In genomic region chr17:67477687-67478086, GRCh38 we compare ENCODE assay signal across 1 cellular context.
TF ChIP-seq lines count a peak whose summit lies in the region.

No MANE protein-coding gene starts in this region.

TF ChIP-seq in HepG2, 621 proteins besides CTCF, POLR2A, EP300 and RAD21 (continued from another document):
- TF ChIP-seq SNAPC4 (CRISPR knock-in tag; IDR thresholded peaks at IDR 0.05) (no peak), HDAC6 (IDR thresholded peaks at IDR 0.05; ENCODE audit: low read depth, low read length) (no peak), ZNF276 (CRISPR knock-in tag; IDR thresholded peaks at IDR 0.05; ENCODE audit: low read depth) (no peak), ATRX (CRISPR knock-in tag; IDR thresholded peaks at IDR 0.05; ENCODE audit: borderline replicate concordance) (no peak), ZNF549 (CRISPR knock-in tag; IDR thresholded peaks at IDR 0.05) (no peak), RBM39 (IDR thresholded peaks at IDR 0.05; ENCODE audit: low read depth, low read length, poor library complexity, severe bottlenecking) (no peak), ZNF3 (CRISPR knock-in tag; IDR thresholded peaks at IDR 0.05) (no peak), ZHX1 (CRISPR knock-in tag; IDR thresholded peaks at IDR 0.05; ENCODE audit: low read depth) (no peak), ZMYM2 (CRISPR knock-in tag; IDR thresholded peaks at IDR 0.05) (no peak)
